Comparison of ENCODE assay signal across 1 cellular context in the genomic region with DNA sequence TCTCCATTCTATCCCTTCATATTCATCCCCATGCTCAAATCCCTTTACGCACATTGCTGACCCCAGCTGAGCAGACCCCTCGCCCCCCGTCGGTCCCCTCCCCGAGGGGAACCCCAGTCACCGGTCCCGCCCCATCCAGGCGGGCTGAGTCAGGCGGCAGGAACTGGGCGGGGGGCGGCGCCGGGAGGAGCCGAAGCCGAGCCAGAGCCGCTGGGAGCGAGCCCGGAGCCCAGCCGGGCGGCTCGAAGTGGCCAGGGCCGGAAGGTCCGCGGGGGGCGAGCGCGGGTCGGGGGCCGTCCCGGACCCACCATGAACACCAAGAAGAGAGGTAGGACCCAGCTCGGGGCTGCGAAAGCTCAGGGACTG.
TF ChIP-seq lines count a peak whose summit lies in the region.

No MANE protein-coding gene starts in this region.

TF ChIP-seq in WTC11, 78 proteins besides CTCF, POLR2A, EP300 and RAD21:
- 0 out of 2 replicates have a peak, but pooled peaks have one; percentile 22 for TF ChIP-seq HMGXB4 (CRISPR knock-in tag; IDR thresholded peaks at IDR 0.05)
- no peak for TF ChIP-seq ZSCAN18 (CRISPR knock-in tag; IDR thresholded peaks at IDR 0.05)
